8 cellular contexts compared by ENCODE assay signal in genomic region chr11:59141673-59142460, GRCh38. TPM values are rescaled to one million over a fixed set of nuclear protein-coding genes. Genes with fewer than 3 reads are reported as not detected.
DNase-seq lines count a peak whose midpoint lies in the region; ATAC-seq and TF ChIP-seq lines count a peak whose summit lies in the region.

No MANE protein-coding gene starts in this region.

- H3K27ac ChIP-seq in liver (ENCODE audit: low read depth in 1 of 2, low read length in 2 of 2), result peak overlapping the region; percentile 89 to 98
- H3K27ac ChIP-seq in tibial nerve, result peak overlapping the region; percentile 88 to 98 (median 92)

- no peak for TF ChIP-seq POLR2A in tibial nerve (IDR thresholded peaks at IDR 0.05)

- TF ChIP-seq CTCF in GM12875 (IDR thresholded peaks at IDR 0.05; ENCODE audit: borderline replicate concordance, insufficient read depth, low read depth, low read length) (no peak), astrocyte of the spinal cord (IDR thresholded peaks at IDR 0.05; ENCODE audit: low read depth, low read length) (no peak), liver (IDR thresholded peaks at IDR 0.05; ENCODE audit: low read depth, low read length, missing input control) (no peak), tibial nerve (IDR thresholded peaks at IDR 0.05) (no peak)

- H3K27me3 ChIP-seq in liver (ENCODE audit: control insufficient read depth in 4 of 4, insufficient read depth in 4 of 4, low read length in 3 of 4), result no peaks in the 10 kb centered on the region
- H3K27me3 ChIP-seq in tibial nerve, result no peaks in the 10 kb centered on the region

- H3K36me3 ChIP-seq in liver (ENCODE audit: control insufficient read depth in 4 of 4, insufficient read depth in 3 of 4, low read depth in 1 of 4, low read length in 3 of 4) (peaks cover 0 to 3% (median 0%) of the 10 kb centered on the region in 4 donors), tibial nerve (peaks cover 0 to 12% (median 0%) of the 10 kb centered on the region in 3 donors)

- DNase-seq in HT-29 (ENCODE audit: low spot score) (peak; percentile 67), astrocyte of the spinal cord (ENCODE audit: low read depth, low spot score) (peak; percentile 43), tibial nerve (ENCODE audit: low spot score in 2 of 2) (no peak), cerebellar nuclear complex (lab: John Stamatoyannopoulos, UW) (no peak)

- peaks cover 5 to 35% (median 28%) of the 10 kb centered on the region in 4 donors for H3K4me1 ChIP-seq in liver (ENCODE audit: control insufficient read depth in 4 of 4, insufficient read depth in 4 of 4, low read length in 3 of 4)
- H3K4me1 ChIP-seq in tibial nerve, result peaks cover 0 to 45% (median 12%) of the 10 kb centered on the region in 4 donors

- TF ChIP-seq EP300 in tibial nerve (IDR thresholded peaks at IDR 0.05), result no peak

- peak overlapping the region; percentile 60 to 87 for H3K9ac ChIP-seq in liver (ENCODE audit: low read depth in 1 of 2, low read length in 2 of 2)

- H3K4me3 ChIP-seq in GM12875 (ENCODE audit: low read depth, low read length), result peak overlapping the region; percentile 77
- H3K4me3 ChIP-seq in astrocyte of the spinal cord (ENCODE audit: low read depth, low read length), result peak overlapping the region; percentile 94
- peak overlapping the region; percentile 67 to 72 (median 71) for H3K4me3 ChIP-seq in liver (ENCODE audit: low read depth in 1 of 3, low read length in 3 of 3)
- H3K4me3 ChIP-seq in tibial nerve, result peak overlapping the region; percentile 66 to 86 (median 77)

- ATAC-seq in GM19452 (IDR thresholded peaks at IDR 0.05; ENCODE audit: unreplicated experiment) (no peak), HG02623 (IDR thresholded peaks at IDR 0.05; ENCODE audit: unreplicated experiment) (no peak)

- H3K9me3 ChIP-seq in liver (ENCODE audit: control insufficient read depth in 4 of 4, low read length in 3 of 4) (no peaks in the 10 kb centered on the region), tibial nerve (no peaks in the 10 kb centered on the region)

- no peak for TF ChIP-seq RAD21 in liver (IDR thresholded peaks at IDR 0.05)

- 8% methylated on average over 3 of the region's 3 CpGs for WGBS in liver
- 0 to 3% methylated on average over 3 of the region's 3 CpGs for WGBS in tibial nerve, 2 donors

- in situ Hi-C loops in astrocyte of the spinal cord (cut with HindIII; ENCODE audit: low sequenced_read_pairs), result no loop called here

TF ChIP-seq in liver, 16 proteins besides CTCF, POLR2A, EP300 and RAD21:
- TF ChIP-seq MAX (IDR thresholded peaks at IDR 0.05) (no peak), EGR1 (IDR thresholded peaks at IDR 0.05; ENCODE audit: low read depth in 2 of 2) (no peak), YY1 (IDR thresholded peaks at IDR 0.05) (no peak), FOXA2 (IDR thresholded peaks at IDR 0.05) (no peak), GABPA (IDR thresholded peaks at IDR 0.05 in 1 of 2, conservative IDR thresholded peaks at IDR 0.05 in 1 of 2) (no peak), RXRA (IDR thresholded peaks at IDR 0.05) (no peak), ATF3 (IDR thresholded peaks at IDR 0.05) (no peak), HNF4A (conservative IDR thresholded peaks at IDR 0.05) (no peak), SP1 (IDR thresholded peaks at IDR 0.05) (no peak), HNF4G (IDR thresholded peaks at IDR 0.05) (no peak), FOXA1 (IDR thresholded peaks at IDR 0.05) (no peak)
TF ChIP-seq in liver: peak in this region for 0.

RNA-seq across cellular contexts. Expression of gene FAM111A, which starts 0.8 kb away (rescaled TPM):
- total RNA-seq in HT-29 (2014; rRNA removed; shearing (Covaris generic)), result 43.6 and 51.9 TPM in 2 replicates
- total RNA-seq in liver, result 10 to 100 TPM; 20.9 to 27.0 TPM
- polyA plus RNA-seq in liver, result 1 to 10 TPM; 5.9 to 7.6 TPM
- total RNA-seq in tibial nerve, result 10 to 100 TPM; 24.3 to 76.9 (median 40.3) TPM

RNA-seq across cellular contexts. Expression of gene DTX4, which starts 30.1 kb away (rescaled TPM):
- 20.8 and 22.6 TPM in 2 replicates for total RNA-seq in HT-29 (2014; rRNA removed; shearing (Covaris generic))
- total RNA-seq in liver (10 to 100 TPM; 10.6 to 21.4 TPM), tibial nerve (10 to 100 TPM; 17.7 to 34.5 (median 25.8) TPM)
- polyA plus RNA-seq in liver, result 10 to 100 TPM in 1 of 2 donors, 1 to 10 TPM in 1; 7.5 to 17.9 TPM

RNA-seq across cellular contexts. Expression of gene FAM111B, which starts 34.8 kb away (rescaled TPM):
- total RNA-seq in HT-29 (2014; rRNA removed; shearing (Covaris generic)), result 19.5 and 21.0 TPM in 2 replicates
- total RNA-seq in liver (1 to 10 TPM in 1 of 2 donors, under 1 TPM in 1; 0.08 to 2.6 TPM), tibial nerve (under 1 TPM in 3 of 4 donors, not detected in 1; 0.20 to 0.30 (median 0.22) TPM)
- polyA plus RNA-seq in liver, result 1 to 10 TPM in 1 of 2 donors, under 1 TPM in 1; 0.32 to 2.4 TPM

RNA-seq across cellular contexts. Expression of gene GLYATL1B, which starts 55.8 kb away (rescaled TPM):
- total RNA-seq in HT-29 (2014; rRNA removed; shearing (Covaris generic)), result not detected in 2 replicates
- total RNA-seq in liver, result not detected
- polyA plus RNA-seq in liver, result not detected
- total RNA-seq in tibial nerve, result not detected

Comparison
In these comparisons a context has a peak if more than half of its experiments do, and no peak if none do; other contexts are left out.
1. DNase-seq: peak in HT-29 (single experiment) and astrocyte of the spinal cord (single experiment); none in tibial nerve (0 of 2) and cerebellar nuclear complex (0 of 2).
2. Peak in every context shown above with its lines, with median percentiles within 50 percentile points of each other: H3K4me3 ChIP-seq.